25 cellular contexts compared by ENCODE assay signal in the genomic region with DNA sequence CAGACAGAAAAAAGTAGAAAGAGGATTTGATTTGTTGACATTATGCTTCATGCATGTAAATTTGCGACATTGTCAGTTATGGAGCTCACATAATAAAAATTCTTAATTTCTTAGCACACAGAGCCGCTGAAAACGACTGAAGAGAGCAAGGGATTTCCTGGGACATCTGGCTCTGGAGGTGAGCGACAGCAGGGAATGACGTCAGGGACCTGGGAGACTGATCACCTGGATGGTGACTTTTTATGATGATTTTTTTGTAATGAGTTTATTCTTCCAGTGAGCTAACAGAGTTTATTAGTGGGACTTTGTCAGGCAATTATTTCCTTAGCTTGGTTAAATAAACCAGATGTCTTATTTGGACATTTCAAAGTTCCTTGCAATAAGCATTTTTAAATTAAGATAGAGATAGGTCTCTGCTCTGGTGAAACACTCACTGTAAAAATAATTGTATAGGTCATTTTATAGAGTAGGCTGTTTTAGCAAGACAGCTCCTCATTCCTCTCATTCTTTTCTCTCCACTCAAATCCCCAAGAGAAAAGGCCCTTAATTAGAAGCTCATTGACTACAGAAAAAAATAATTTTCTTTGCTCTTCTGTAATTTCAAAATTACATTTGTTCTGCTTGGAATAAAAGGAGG. TPM values are rescaled to one million over a fixed set of nuclear protein-coding genes. Genes with fewer than 3 reads are reported as not detected.
A peak's percentile ranks its signal among the peaks of the same experiment; 100 is the strongest.
DNase-seq lines count a peak whose midpoint lies in the region; ATAC-seq and TF ChIP-seq lines count a peak whose summit lies in the region.
"Had no signal": no experiment of that assay in that cellular context is flagged by ENCODE, and none has a peak within 500 bp of the region (broad histone marks: within the 10 kb centered on the region; RNA-seq: fewer than 3 reads in every experiment).

No MANE protein-coding gene starts in this region.

- ATAC-seq in GM21786 (IDR thresholded peaks at IDR 0.05; ENCODE audit: unreplicated experiment) (no peak), GM18870 (IDR thresholded peaks at IDR 0.05; ENCODE audit: unreplicated experiment) (no peak)
- ATAC-seq: effector memory CD8-positive, alpha-beta T cell; GM23338; heart right ventricle; left ventricle myocardium superior had no signal

- TF ChIP-seq CTCF in Caco-2 (IDR thresholded peaks at IDR 0.05; ENCODE audit: insufficient read depth in 1 of 2, low read depth in 1 of 2, low read length in 1 of 2, severe bottlenecking in 1 of 2, unreplicated experiment in 1 of 2) (no peak), osteocyte (IDR thresholded peaks at IDR 0.05) (no peak)

- H3K27me3 ChIP-seq in Caco-2 (replicated peaks; ENCODE audit: control insufficient read depth, insufficient read depth, low read length): no peaks in the 10 kb centered on the region; the same call in 1 of the 2 replicates
- H3K27me3 ChIP-seq in SJCRH30: no peaks in the 10 kb centered on the region
- H3K27me3 ChIP-seq: esophagus squamous epithelium, heart right ventricle, suprapubic skin had no signal

- H3K4me3 Mint-ChIP-seq in Caco-2 (ENCODE audit: unreplicated experiment) (no peak overlapping the region), osteocyte (ENCODE audit: unreplicated experiment) (no peak overlapping the region)
- H3K4me3 Mint-ChIP-seq: activated naive CD4-positive, alpha-beta T cell treated with anti-CD3 and anti-CD28 coated beads, Interleukin-2, amount 50 U/mL, for 24 hours; effector memory CD8-positive, alpha-beta T cell; GM23338; neural crest cell had no signal

- DNase-seq in Caco-2 (no peak), NCI-H774 (lab: John Stamatoyannopoulos, UW) (peak; percentile 67), fibroblast of gingiva (ENCODE audit: low read depth) (peak; percentile 82), osteocyte (ENCODE audit: extremely low spot score, unreplicated experiment) (no peak), SJCRH30 (no peak)
- DNase-seq: activated CD4-positive, alpha-beta T cell treated with anti-CD3 and anti-CD28 coated beads, Interleukin-2, amount 50 U/mL, for 1 hour; AML-193; cerebellar nuclear complex; DND-41; effector memory CD8-positive, alpha-beta T cell; esophagus squamous epithelium; heart right ventricle; left ventricle myocardium superior; NCI-H1048; NCI-H2081; NCI-H446 treated with DMSO at 0.1 percent for 48 hours had no signal

- H3K36me3 ChIP-seq in Caco-2 (ENCODE audit: control insufficient read depth, insufficient read depth, low read length): no peaks in the 10 kb centered on the region
- H3K36me3 ChIP-seq in SJCRH30: no peaks in the 10 kb centered on the region
- H3K36me3 ChIP-seq: esophagus squamous epithelium, heart right ventricle, suprapubic skin had no signal

- POLR2A ChIA-PET in Caco-2 (lab: Charles Lee): no interaction called here

- intact Hi-C loops in Caco-2 (cut with micrococcal nuclease; ENCODE audit: unreplicated experiment): no loop called here

- peaks cover 5% of the 10 kb centered on the region; the same call in 1 of the 2 replicates for H3K4me1 ChIP-seq in Caco-2
- H3K4me1 ChIP-seq in SJCRH30: no peaks in the 10 kb centered on the region
- H3K4me1 ChIP-seq: suprapubic skin had no signal

- no peaks in the 10 kb centered on the region for H3K36me3 Mint-ChIP-seq in Caco-2 (ENCODE audit: insufficient read depth, unreplicated experiment)
- H3K36me3 Mint-ChIP-seq in osteocyte (ENCODE audit: unreplicated experiment): peaks cover 2% of the 10 kb centered on the region
- H3K36me3 Mint-ChIP-seq: activated naive CD4-positive, alpha-beta T cell treated with anti-CD3 and anti-CD28 coated beads, Interleukin-2, amount 50 U/mL, for 24 hours had no signal

- BruUV-seq in Caco-2 (replicated peaks; lab: Mats Ljungman, UMichigan): no TSS peak

- H3K4me1 Mint-ChIP-seq in Caco-2 (ENCODE audit: low read depth, unreplicated experiment): peaks cover 5% of the 10 kb centered on the region
- peaks cover 19% of the 10 kb centered on the region for H3K4me1 Mint-ChIP-seq in osteocyte (ENCODE audit: unreplicated experiment)
- H3K4me1 Mint-ChIP-seq: neural crest cell had no signal

- H3K9me3 Mint-ChIP-seq in Caco-2 (ENCODE audit: unreplicated experiment) (no peaks in the 10 kb centered on the region), osteocyte (ENCODE audit: unreplicated experiment) (no peaks in the 10 kb centered on the region)
- H3K9me3 Mint-ChIP-seq: activated naive CD4-positive, alpha-beta T cell treated with anti-CD3 and anti-CD28 coated beads, Interleukin-2, amount 50 U/mL, for 24 hours; effector memory CD8-positive, alpha-beta T cell; GM23338; neural crest cell had no signal

- H3K9me3 ChIP-seq in Caco-2 (no peaks in the 10 kb centered on the region), SJCRH30 (replicated peaks) (no peaks in the 10 kb centered on the region)
- H3K9me3 ChIP-seq: esophagus squamous epithelium, heart right ventricle, suprapubic skin had no signal

- no peak overlapping the region for H3K27ac ChIP-seq in SJCRH30
- H3K27ac ChIP-seq: esophagus squamous epithelium, heart right ventricle, SK-N-MC, suprapubic skin, VCaP had no signal

- H3K4me3 ChIP-seq in Caco-2 (ENCODE audit: low read depth, low read length) (no peak overlapping the region), SJCRH30 (no peak overlapping the region)
- H3K4me3 ChIP-seq: esophagus squamous epithelium, GM23338, heart right ventricle, SK-N-MC, suprapubic skin had no signal

- H3K27me3 Mint-ChIP-seq in Caco-2 (ENCODE audit: insufficient read depth, unreplicated experiment) (no peaks in the 10 kb centered on the region), osteocyte (ENCODE audit: unreplicated experiment) (no peaks in the 10 kb centered on the region)
- H3K27me3 Mint-ChIP-seq: activated naive CD4-positive, alpha-beta T cell treated with anti-CD3 and anti-CD28 coated beads, Interleukin-2, amount 50 U/mL, for 24 hours; effector memory CD8-positive, alpha-beta T cell; progenitor cell of endocrine pancreas had no signal

- H3K27ac Mint-ChIP-seq in Caco-2 (ENCODE audit: unreplicated experiment) (peak overlapping the region; percentile 35), osteocyte (ENCODE audit: unreplicated experiment) (peak overlapping the region; percentile 15)
- H3K27ac Mint-ChIP-seq: activated naive CD4-positive, alpha-beta T cell treated with anti-CD3 and anti-CD28 coated beads, Interleukin-2, amount 50 U/mL, for 24 hours; effector memory CD8-positive, alpha-beta T cell; GM23338; progenitor cell of endocrine pancreas had no signal

- CTCF ChIA-PET in Caco-2 (lab: Charles Lee): interaction anchor here (1.5 kb wide), 1 partner anchor 20 kb away, joined by 6 read pairs; the partner anchor contains the start of gene TMEM200A

RNA-seq across cellular contexts. Expression of gene TMEM200A, which starts 19.4 kb away (rescaled TPM):
- total RNA-seq in Caco-2 (2022): 15.6 and 16.3 TPM in 2 replicates
- 11.2 and 11.5 TPM in 2 replicates for total RNA-seq in osteocyte
- total RNA-seq in SJCRH30 (2014; rRNA removed; shearing (Covaris generic)): 1.9 TPM in 2 replicates

Comparison
In these comparisons a context has a peak if more than half of its experiments do, and no peak if none do; other contexts are left out.
1. DNase-seq: peak in NCI-H774 (single experiment) and fibroblast of gingiva (single experiment); none in Caco-2 (0 of 2), osteocyte (single experiment) and SJCRH30 (0 of 2).